10 cellular contexts compared by ENCODE assay signal in genomic region chr6:125363360-125364121, GRCh38.
DNase-seq lines count a peak whose midpoint lies in the region; ATAC-seq and TF ChIP-seq lines count a peak whose summit lies in the region.
"Had no signal": no experiment of that assay in that cellular context is flagged by ENCODE, and none has a peak within 500 bp of the region (broad histone marks: within the 10 kb centered on the region; RNA-seq: fewer than 3 reads in every experiment).

No MANE protein-coding gene starts in this region.

- no peak overlapping the region for H3K27ac Mint-ChIP-seq in activated naive CD8-positive, alpha-beta T cell treated with anti-CD3 and anti-CD28 coated beads, Interleukin-2, amount 50 U/mL, for 24 hours
- no peak overlapping the region for H3K27ac Mint-ChIP-seq in activated naive CD8-positive, alpha-beta T cell treated with anti-CD3 and anti-CD28 coated beads for 36 hours
- H3K27ac Mint-ChIP-seq in activated CD8-positive, alpha-beta memory T cell treated with anti-CD3 and anti-CD28 coated beads, Interleukin-2, amount 10 ng/mL, durations not matched to agents 7 days and 5 days: no peak overlapping the region

- H3K9me3 ChIP-seq in WERI-Rb-1 (ENCODE audit: severe bottlenecking) (no peaks in the 10 kb centered on the region), right atrium auricular region (no peaks in the 10 kb centered on the region), prostate gland (no peaks in the 10 kb centered on the region)

- no peak overlapping the region for H3K4me3 Mint-ChIP-seq in activated naive CD8-positive, alpha-beta T cell treated with anti-CD3 and anti-CD28 coated beads, Interleukin-2, amount 50 U/mL, for 24 hours
- H3K4me3 Mint-ChIP-seq in activated naive CD8-positive, alpha-beta T cell treated with anti-CD3 and anti-CD28 coated beads for 36 hours: no peak overlapping the region
- no peak overlapping the region for H3K4me3 Mint-ChIP-seq in activated CD8-positive, alpha-beta memory T cell treated with anti-CD3 and anti-CD28 coated beads, Interleukin-2, amount 10 ng/mL, durations not matched to agents 7 days and 5 days

- CTCF ChIA-PET in activated CD8-positive, alpha-beta memory T cell treated with anti-CD3 and anti-CD28 coated beads, Interleukin-2, amount 10 ng/mL, durations not matched to agents 7 days and 5 days (lab: Charles Lee): no interaction called here

- H3K4me1 ChIP-seq in right atrium auricular region (peaks cover 0 to 23% of the 10 kb centered on the region in 2 donors), prostate gland (replicated peaks) (no peaks in the 10 kb centered on the region)

- no peaks in the 10 kb centered on the region for H3K9me3 Mint-ChIP-seq in activated naive CD8-positive, alpha-beta T cell treated with anti-CD3 and anti-CD28 coated beads, Interleukin-2, amount 50 U/mL, for 24 hours
- H3K9me3 Mint-ChIP-seq in activated naive CD8-positive, alpha-beta T cell treated with anti-CD3 and anti-CD28 coated beads for 36 hours: no peaks in the 10 kb centered on the region
- H3K9me3 Mint-ChIP-seq in activated CD8-positive, alpha-beta memory T cell treated with anti-CD3 and anti-CD28 coated beads, Interleukin-2, amount 10 ng/mL, durations not matched to agents 7 days and 5 days (ENCODE audit: low read depth): no peaks in the 10 kb centered on the region

- 10% methylated on average over 41 of the region's 43 CpGs for WGBS in prostate gland

- TF ChIP-seq POLR2A in prostate gland (IDR thresholded peaks at IDR 0.05): no peak

- H3K27ac ChIP-seq in WERI-Rb-1 (peak overlapping the region; percentile 76), right atrium auricular region (peak overlapping the region; percentile 61 to 71), prostate gland (no peak overlapping the region)
- H3K27ac ChIP-seq: VCaP had no signal

- H3K27me3 Mint-ChIP-seq in activated naive CD8-positive, alpha-beta T cell treated with anti-CD3 and anti-CD28 coated beads, Interleukin-2, amount 50 U/mL, for 24 hours: peaks cover 54% of the 10 kb centered on the region
- peaks cover 60% of the 10 kb centered on the region for H3K27me3 Mint-ChIP-seq in activated naive CD8-positive, alpha-beta T cell treated with anti-CD3 and anti-CD28 coated beads for 36 hours
- H3K27me3 Mint-ChIP-seq in activated CD8-positive, alpha-beta memory T cell treated with anti-CD3 and anti-CD28 coated beads, Interleukin-2, amount 10 ng/mL, durations not matched to agents 7 days and 5 days: peaks cover 53% of the 10 kb centered on the region

- no peak for TF ChIP-seq CTCF in WERI-Rb-1 (IDR thresholded peaks at IDR 0.05; ENCODE audit: low read depth, low read length)
- TF ChIP-seq CTCF in right atrium auricular region (IDR thresholded peaks at IDR 0.05): no peak
- TF ChIP-seq CTCF in prostate gland (IDR thresholded peaks at IDR 0.05): no peak

- intact Hi-C loops in prostate gland (cut with DNase I): no loop called here

- peaks cover 8% of the 10 kb centered on the region for H3K4me1 Mint-ChIP-seq in activated naive CD8-positive, alpha-beta T cell treated with anti-CD3 and anti-CD28 coated beads, Interleukin-2, amount 50 U/mL, for 24 hours
- no peaks in the 10 kb centered on the region for H3K4me1 Mint-ChIP-seq in activated naive CD8-positive, alpha-beta T cell treated with anti-CD3 and anti-CD28 coated beads for 36 hours
- no peaks in the 10 kb centered on the region for H3K4me1 Mint-ChIP-seq in activated CD8-positive, alpha-beta memory T cell treated with anti-CD3 and anti-CD28 coated beads, Interleukin-2, amount 10 ng/mL, durations not matched to agents 7 days and 5 days

- DNase-seq in activated naive CD8-positive, alpha-beta T cell treated with anti-CD3 and anti-CD28 coated beads, Interleukin-2, amount 50 U/mL, for 24 hours: no peak
- no peak for DNase-seq in activated naive CD8-positive, alpha-beta T cell treated with anti-CD3 and anti-CD28 coated beads for 36 hours
- peak; percentile 75 for DNase-seq in WERI-Rb-1
- peak; percentile 83 for DNase-seq in right atrium auricular region (ENCODE audit: low spot score)
- DNase-seq in prostate gland (ENCODE audit: low spot score): no peak
- no peak for DNase-seq in activated CD8-positive, alpha-beta memory T cell treated with anti-CD3 and anti-CD28 coated beads, Interleukin-2, amount 10 ng/mL, durations not matched to agents 7 days and 5 days
- DNase-seq in OCI-M1 (lab: John Stamatoyannopoulos, UW): no peak
- DNase-seq: DND-41 had no signal

- H3K36me3 ChIP-seq in WERI-Rb-1: no peaks in the 10 kb centered on the region
- no peaks in the 10 kb centered on the region for H3K36me3 ChIP-seq in right atrium auricular region
- no peaks in the 10 kb centered on the region for H3K36me3 ChIP-seq in prostate gland

- H3K36me3 Mint-ChIP-seq in activated naive CD8-positive, alpha-beta T cell treated with anti-CD3 and anti-CD28 coated beads, Interleukin-2, amount 50 U/mL, for 24 hours (ENCODE audit: low read depth): no peaks in the 10 kb centered on the region
- no peaks in the 10 kb centered on the region for H3K36me3 Mint-ChIP-seq in activated naive CD8-positive, alpha-beta T cell treated with anti-CD3 and anti-CD28 coated beads for 36 hours
- peaks cover 3% of the 10 kb centered on the region for H3K36me3 Mint-ChIP-seq in activated CD8-positive, alpha-beta memory T cell treated with anti-CD3 and anti-CD28 coated beads, Interleukin-2, amount 10 ng/mL, durations not matched to agents 7 days and 5 days

- no peaks in the 10 kb centered on the region for H3K27me3 ChIP-seq in WERI-Rb-1 (ENCODE audit: insufficient read depth, low read depth, severe bottlenecking)
- H3K27me3 ChIP-seq in right atrium auricular region: no peaks in the 10 kb centered on the region
- H3K27me3 ChIP-seq in prostate gland (replicated peaks; ENCODE audit: insufficient read depth): peaks cover 3% of the 10 kb centered on the region

- H3K4me3 ChIP-seq in WERI-Rb-1 (ENCODE audit: low read depth, low read length) (peak overlapping the region; percentile 64), right atrium auricular region (peak overlapping the region; percentile 24 to 44), prostate gland (peak overlapping the region; percentile 26 to 28)

- ATAC-seq in activated naive CD8-positive, alpha-beta T cell treated with anti-CD3 and anti-CD28 coated beads, Interleukin-2, amount 50 U/mL, for 24 hours: peak; percentile 52
- ATAC-seq in activated CD8-positive, alpha-beta memory T cell treated with anti-CD3 and anti-CD28 coated beads, Interleukin-2, amount 10 ng/mL, durations not matched to agents 7 days and 5 days: no peak
- no peak for ATAC-seq in HG03378 (IDR thresholded peaks at IDR 0.05; ENCODE audit: unreplicated experiment)

Comparison
In these comparisons a context has a peak if more than half of its experiments do, and no peak if none do; other contexts are left out.
1. DNase-seq: peak in WERI-Rb-1 (single experiment) and right atrium auricular region (single experiment); none in activated naive CD8-positive, alpha-beta T cell treated with anti-CD3 and anti-CD28 coated beads, Interleukin-2, amount 50 U/mL, for 24 hours (single experiment), activated naive CD8-positive, alpha-beta T cell treated with anti-CD3 and anti-CD28 coated beads for 36 hours (single experiment), prostate gland (single experiment), activated CD8-positive, alpha-beta memory T cell treated with anti-CD3 and anti-CD28 coated beads, Interleukin-2, amount 10 ng/mL, durations not matched to agents 7 days and 5 days (single experiment) and OCI-M1 (single experiment).
2. H3K27ac ChIP-seq: peak in WERI-Rb-1 (single experiment) and right atrium auricular region (2 of 2); none in prostate gland (0 of 2).
3. Peak in every context shown above with its lines, with median percentiles within 50 percentile points of each other: H3K4me3 ChIP-seq.